ENCODE assay signal across 1 cellular context in genomic region chr2:195820867-195821565, GRCh38.
TF ChIP-seq lines count a peak whose summit lies in the region.

No MANE protein-coding gene starts in this region.

TF ChIP-seq in GM23338, 12 proteins besides CTCF, POLR2A, EP300 and RAD21 (continued from another document):
- TF ChIP-seq ZNF462 (CRISPR knock-in tag; IDR thresholded peaks at IDR 0.05), result no peak
- no peak for TF ChIP-seq EZH2phosphoT487 (IDR thresholded peaks at IDR 0.05; ENCODE audit: unreplicated experiment)
TF ChIP-seq in GM23338: peak in this region for 0.
